25 cellular contexts compared by ENCODE assay signal in the genomic region with DNA sequence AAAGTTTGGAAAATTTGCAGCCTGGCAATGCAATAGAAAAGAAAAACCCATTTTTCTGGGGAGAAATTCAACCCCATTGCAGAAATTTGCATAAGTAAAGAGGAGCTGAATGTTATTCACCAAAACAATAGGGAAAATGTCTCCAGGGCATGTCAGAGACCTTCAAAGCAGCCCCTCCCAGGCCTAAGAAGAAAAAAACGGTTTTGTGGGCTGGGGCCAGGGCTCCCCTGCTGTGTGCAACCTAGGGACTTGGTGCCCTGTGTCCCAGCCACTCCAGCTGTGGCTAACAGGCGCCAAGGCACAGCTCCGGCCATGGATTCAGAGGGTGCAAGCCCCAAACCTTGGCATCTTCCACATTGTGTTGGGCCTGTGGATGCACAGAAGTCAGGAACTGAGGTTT.
"Had no signal": no experiment of that assay in that cellular context is flagged by ENCODE, and none has a peak within 500 bp of the region (broad histone marks: within the 10 kb centered on the region; RNA-seq: fewer than 3 reads in every experiment).

No MANE protein-coding gene starts in this region.

- H3K9ac ChIP-seq: neural progenitor cell, parathyroid adenoma had no signal

- H3K27ac ChIP-seq: gastrocnemius medialis, heart right ventricle, neural progenitor cell, parathyroid adenoma, prostate gland, right lobe of liver, suprapubic skin, upper lobe of left lung, vagina had no signal

- H2AFZ ChIP-seq: neural progenitor cell, parathyroid adenoma had no signal

- H3K36me3 Mint-ChIP-seq: natural killer cell treated with Interleukin-12 subunit alpha and Interleukin-12 subunit beta and Interleukin-15 and Interleukin-18, amount 100 ng/mL, for 72 hours; stimulated activated effector memory CD8-positive, alpha-beta T cell treated with anti-CD3 and anti-CD28 coated beads, Interleukin-12 subunit alpha, Interleukin-12 subunit beta, amount 100 ng/mL, for 72 hours had no signal

- DNase-seq: effector memory CD4-positive, alpha-beta T cell; gastrocnemius medialis; heart right ventricle; hypothalamus; left colon; left ventricle myocardium superior; mesenchymal stem cell; midbrain; occipital lobe; retina; right lobe of liver; stimulated activated CD4-positive, alpha-beta T cell treated with anti-CD3 and anti-CD28 coated beads, Interleukin-4, amount 100 ng/mL, for 1 hour; stimulated activated CD8-positive, alpha-beta memory T cell treated with anti-CD3 and anti-CD28 coated beads, Interleukin-4, amount 100 ng/mL, for 48 hours; stimulated activated naive CD8-positive, alpha-beta T cell treated with anti-CD3 and anti-CD28 coated beads, Interleukin-15, Interleukin-2, amounts not matched to agents 100 U/mL and 50 U/mL, for 24 hours; thyroid gland had no signal

- H3K27me3 ChIP-seq: gastrocnemius medialis, heart right ventricle, neural progenitor cell, right lobe of liver, suprapubic skin, thyroid gland, upper lobe of left lung, vagina had no signal

- H3K4me2 ChIP-seq: neural progenitor cell had no signal

- H3K79me2 ChIP-seq: parathyroid adenoma had no signal

- H3K36me3 ChIP-seq: gastrocnemius medialis, heart right ventricle, neural progenitor cell, prostate gland, right lobe of liver, suprapubic skin, thyroid gland, upper lobe of left lung, vagina had no signal

- H3K4me1 Mint-ChIP-seq: stimulated activated effector memory CD8-positive, alpha-beta T cell treated with anti-CD3 and anti-CD28 coated beads, Interleukin-12 subunit alpha, Interleukin-12 subunit beta, amount 100 ng/mL, for 72 hours had no signal

- H3K4me3 ChIP-seq: gastrocnemius medialis, heart right ventricle, lung, neural progenitor cell, prostate gland, right lobe of liver, suprapubic skin, thyroid gland, upper lobe of left lung, vagina had no signal

- H3K4me1 ChIP-seq: gastrocnemius medialis, heart right ventricle, neural progenitor cell, parathyroid adenoma, prostate gland, right lobe of liver, suprapubic skin, upper lobe of left lung, vagina had no signal

- H3K4me3 Mint-ChIP-seq: natural killer cell treated with Interleukin-12 subunit alpha and Interleukin-12 subunit beta and Interleukin-15 and Interleukin-18, amount 100 ng/mL, for 72 hours; neural progenitor cell; stimulated activated effector memory CD8-positive, alpha-beta T cell treated with anti-CD3 and anti-CD28 coated beads, Interleukin-12 subunit alpha, Interleukin-12 subunit beta, amount 100 ng/mL, for 72 hours had no signal

- ATAC-seq: esophagus mucosa; gastrocnemius medialis; heart right ventricle; left colon; left ventricle myocardium superior; natural killer cell treated with Interleukin-12 subunit alpha and Interleukin-12 subunit beta and Interleukin-15 and Interleukin-18, amount 100 ng/mL, for 72 hours; right lobe of liver; stimulated activated effector memory CD8-positive, alpha-beta T cell treated with anti-CD3 and anti-CD28 coated beads, Interleukin-12 subunit alpha, Interleukin-12 subunit beta, amount 100 ng/mL, for 72 hours; stimulated activated naive CD8-positive, alpha-beta T cell treated with anti-CD3 and anti-CD28 coated beads, Interleukin-15, Interleukin-2, amounts not matched to agents 100 U/mL and 50 U/mL, for 24 hours had no signal

- H3K27ac Mint-ChIP-seq: natural killer cell treated with Interleukin-12 subunit alpha and Interleukin-12 subunit beta and Interleukin-15 and Interleukin-18, amount 100 ng/mL, for 72 hours; neural progenitor cell; stimulated activated effector memory CD8-positive, alpha-beta T cell treated with anti-CD3 and anti-CD28 coated beads, Interleukin-12 subunit alpha, Interleukin-12 subunit beta, amount 100 ng/mL, for 72 hours had no signal

- H3K27me3 Mint-ChIP-seq: natural killer cell treated with Interleukin-12 subunit alpha and Interleukin-12 subunit beta and Interleukin-15 and Interleukin-18, amount 100 ng/mL, for 72 hours had no signal

- H3K9me3 ChIP-seq: gastrocnemius medialis, prostate gland, right lobe of liver, suprapubic skin, thyroid gland, vagina had no signal
